ENCODE assay signal across 15 cellular contexts in the genomic region with DNA sequence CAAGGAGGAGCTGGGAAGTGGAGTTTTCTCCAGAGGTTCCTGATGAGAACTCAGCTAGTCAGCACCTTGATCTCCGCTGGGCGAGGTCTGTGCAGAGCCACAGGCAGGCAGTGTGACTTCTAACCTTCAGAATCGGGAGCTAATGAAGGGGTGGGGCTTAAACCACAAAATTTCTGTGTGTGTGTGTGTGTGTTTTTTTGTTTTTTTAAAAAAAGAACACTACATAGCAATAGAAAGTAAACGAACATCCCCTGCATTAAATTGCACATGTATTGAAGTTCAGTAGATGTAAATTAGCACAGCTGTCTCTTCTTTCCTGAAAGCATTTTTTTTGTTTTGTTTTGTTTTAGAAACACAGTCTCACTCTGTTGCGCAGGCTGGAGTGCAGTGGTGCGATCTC. TPM values are rescaled to one million over a fixed set of nuclear protein-coding genes. Genes with fewer than 3 reads are reported as not detected.
DNase-seq lines count a peak whose midpoint lies in the region; ATAC-seq, FAIRE-seq and TF ChIP-seq lines count a peak whose summit lies in the region.
"Had no signal": no experiment of that assay in that cellular context is flagged by ENCODE, and none has a peak within 500 bp of the region (broad histone marks: within the 10 kb centered on the region; RNA-seq: fewer than 3 reads in every experiment).

No MANE protein-coding gene starts in this region.

- H2AK5ac ChIP-seq in H9 (ENCODE audit: insufficient read length, low read length), result no peak overlapping the region

- no peak overlapping the region for H3K4me3 Mint-ChIP-seq in CD8-positive, alpha-beta T cell
- no peak overlapping the region for H3K4me3 Mint-ChIP-seq in activated naive CD4-positive, alpha-beta T cell treated with anti-CD3 and anti-CD28 coated beads, Interleukin-2, amount 50 U/mL, for 24 hours
- H3K4me3 Mint-ChIP-seq in H9 (no peak overlapping the region), immature natural killer cell (no peak overlapping the region)
- H3K4me3 Mint-ChIP-seq: CD14-positive monocyte had no signal

- H2BK5ac ChIP-seq in H9 (ENCODE audit: insufficient read length, low read length), result no peak overlapping the region

- no peak overlapping the region for H3T11ph ChIP-seq in H9 (ENCODE audit: low read length)

- no peak for TF ChIP-seq CTCF in CD8-positive, alpha-beta T cell (IDR thresholded peaks at IDR 0.05)
- no peak for TF ChIP-seq CTCF in H9 (conservative IDR thresholded peaks at IDR 0.05)

- no peaks in the 10 kb centered on the region for H3K36me3 ChIP-seq in CD8-positive, alpha-beta T cell (ENCODE audit: insufficient read depth, low read length)
- H3K36me3 ChIP-seq: neutrophil had no signal

- no peak overlapping the region for H3K27ac Mint-ChIP-seq in CD8-positive, alpha-beta T cell
- H3K27ac Mint-ChIP-seq in activated naive CD4-positive, alpha-beta T cell treated with anti-CD3 and anti-CD28 coated beads, Interleukin-2, amount 50 U/mL, for 24 hours, result peak overlapping the region; percentile 8
- no peak overlapping the region for H3K27ac Mint-ChIP-seq in H9
- H3K27ac Mint-ChIP-seq in immature natural killer cell, result no peak overlapping the region

- no peak overlapping the region for H3K18ac ChIP-seq in H9 (ENCODE audit: insufficient read length, low read depth, low read length)

- H4K91ac ChIP-seq in H9 (ENCODE audit: insufficient read length, low read depth, low read length), result no peak overlapping the region

- H3K9me3 ChIP-seq in CD8-positive, alpha-beta T cell (ENCODE audit: low read length), result no peaks in the 10 kb centered on the region
- H3K9me3 ChIP-seq in H9 (ENCODE audit: control insufficient read depth, low read depth, low read length), result no peaks in the 10 kb centered on the region
- H3K9me3 ChIP-seq: neutrophil had no signal

- peak; percentile 41 for FAIRE-seq in GM18507 (lab: Jason Lieb, UNC)
- FAIRE-seq: TTC549 had no signal

- ATAC-seq in CD8-positive, alpha-beta T cell, result peak; percentile 35
- ATAC-seq in HG03103 (IDR thresholded peaks at IDR 0.05; ENCODE audit: low read depth, unreplicated experiment) (peak; percentile 30), Right ventricle myocardium superior (ENCODE audit: poor library complexity) (no peak)

- H3K79me1 ChIP-seq in H9 (ENCODE audit: insufficient read depth, low read depth, low read length, poor library complexity, severe bottlenecking), result no peaks in the 10 kb centered on the region

- peaks cover 7% of the 10 kb centered on the region for H3K4me1 ChIP-seq in CD8-positive, alpha-beta T cell (ENCODE audit: insufficient read depth, low read length)
- no peaks in the 10 kb centered on the region for H3K4me1 ChIP-seq in H9 (ENCODE audit: insufficient read depth, low read length)

- no peak overlapping the region for H4K5ac ChIP-seq in H9 (ENCODE audit: insufficient read length, low read depth, low read length)

- no peak overlapping the region for H3K4me3 ChIP-seq in CD8-positive, alpha-beta T cell (ENCODE audit: low read depth, low read length)
- H3K4me3 ChIP-seq: lung had no signal

- H3K14ac ChIP-seq in H9 (ENCODE audit: insufficient read depth, low read length), result no peak overlapping the region

- H4K20me1 ChIP-seq in H9 (ENCODE audit: control insufficient read depth, insufficient read depth, insufficient read length), result no peaks in the 10 kb centered on the region

- H3K23ac ChIP-seq in H9 (ENCODE audit: insufficient read length, low read depth, low read length), result no peak overlapping the region

- no peaks in the 10 kb centered on the region for H3K9me3 Mint-ChIP-seq in CD8-positive, alpha-beta T cell
- no peaks in the 10 kb centered on the region for H3K9me3 Mint-ChIP-seq in activated naive CD4-positive, alpha-beta T cell treated with anti-CD3 and anti-CD28 coated beads, Interleukin-2, amount 50 U/mL, for 24 hours
- no peaks in the 10 kb centered on the region for H3K9me3 Mint-ChIP-seq in H9
- no peaks in the 10 kb centered on the region for H3K9me3 Mint-ChIP-seq in immature natural killer cell

- H3K4me1 Mint-ChIP-seq in CD8-positive, alpha-beta T cell (ENCODE audit: low read depth), result peaks cover 17% of the 10 kb centered on the region
- H3K4me1 Mint-ChIP-seq in activated naive CD4-positive, alpha-beta T cell treated with anti-CD3 and anti-CD28 coated beads, Interleukin-2, amount 50 U/mL, for 24 hours, result peaks cover 34% of the 10 kb centered on the region
- H3K4me1 Mint-ChIP-seq in H9 (peaks cover 10 to 21% of the 10 kb centered on the region in 2 experiments), immature natural killer cell (peaks cover 4 to 6% of the 10 kb centered on the region in 2 donors)

- peaks cover 8% of the 10 kb centered on the region for H3K27me3 Mint-ChIP-seq in CD8-positive, alpha-beta T cell (ENCODE audit: low read depth)
- H3K27me3 Mint-ChIP-seq in activated naive CD4-positive, alpha-beta T cell treated with anti-CD3 and anti-CD28 coated beads, Interleukin-2, amount 50 U/mL, for 24 hours, result no peaks in the 10 kb centered on the region
- peaks cover 28% of the 10 kb centered on the region for H3K27me3 Mint-ChIP-seq in H9 (ENCODE audit: low read depth)
- peaks cover 5 to 10% (median 7%) of the 10 kb centered on the region in 3 donors for H3K27me3 Mint-ChIP-seq in immature natural killer cell (ENCODE audit: low read depth in 3 of 3)

- no peak overlapping the region for H3K4ac ChIP-seq in H9 (ENCODE audit: low read depth, low read length)

- H2AFZ ChIP-seq in H9 (ENCODE audit: low read length), result no peak overlapping the region

- no peak overlapping the region for H2BK20ac ChIP-seq in H9 (ENCODE audit: low read depth, low read length, poor library complexity, severe bottlenecking)

- H3K27ac ChIP-seq in CD8-positive, alpha-beta T cell (ENCODE audit: low read depth, low read length), result no peak overlapping the region
- H3K27ac ChIP-seq in H9 (ENCODE audit: insufficient read length, low read depth, low read length), result no peak overlapping the region
- H3K27ac ChIP-seq: neutrophil had no signal

- no peaks in the 10 kb centered on the region for H3K23me2 ChIP-seq in H9 (ENCODE audit: insufficient read length, low read depth, low read length, poor library complexity, severe bottlenecking)

- no peak overlapping the region for H2BK12ac ChIP-seq in H9 (ENCODE audit: insufficient read length, low read depth, low read length)

- H3K79me2 ChIP-seq in H9 (ENCODE audit: insufficient read depth, low read length), result no peaks in the 10 kb centered on the region

- POLR2A ChIA-PET in CD8-positive, alpha-beta T cell (lab: Charles Lee), result no interaction called here

- no peak overlapping the region for H2BK15ac ChIP-seq in H9 (ENCODE audit: low read depth, low read length)

- H3K56ac ChIP-seq in H9 (ENCODE audit: insufficient read length, low read depth, low read length), result no peak overlapping the region

- no peak overlapping the region for H3K4me2 ChIP-seq in H9 (ENCODE audit: insufficient read depth, insufficient read length, low read length)

- DNase-seq in CD8-positive, alpha-beta T cell, result no peak
- DNase-seq in GM18507 (ENCODE audit: extremely low spot score, insufficient read length, low read depth) (no peak), midbrain (lab: John Stamatoyannopoulos, UW) (no peak), H9 (no peak), immature natural killer cell (no peak), Right ventricle myocardium superior (no peak)
- DNase-seq: NCI-H187, NCI-H748 treated with DMSO at 0.1 percent for 48 hours, SIG-M5 had no signal

- H2BK120ac ChIP-seq in H9 (ENCODE audit: low read depth, low read length, poor library complexity, severe bottlenecking), result no peak overlapping the region

- no CpG with 5 or more reads among the region's 6 CpGs for WGBS in H9 (ENCODE audit: extremely low coverage, insufficient read length, low lambda C conversion rate)

- CTCF ChIA-PET in CD8-positive, alpha-beta T cell (lab: Charles Lee), result interaction anchor here (2.1 to 2.5 kb wide), 2 partner anchors 48 to 267 kb away, joined by 8 to 19 read pairs; no protein-coding TSS in a partner anchor

- no peaks in the 10 kb centered on the region for H3K27me3 ChIP-seq in CD8-positive, alpha-beta T cell (ENCODE audit: insufficient read depth, low read length)
- H3K27me3 ChIP-seq in H9 (ENCODE audit: insufficient read depth, low read length), result no peaks in the 10 kb centered on the region
- H3K27me3 ChIP-seq: neutrophil had no signal

- H3K9ac ChIP-seq in H9 (ENCODE audit: extremely low read depth, insufficient read length, low read length), result no peak overlapping the region

- H3K36me3 Mint-ChIP-seq in CD8-positive, alpha-beta T cell, result no peaks in the 10 kb centered on the region
- H3K36me3 Mint-ChIP-seq in activated naive CD4-positive, alpha-beta T cell treated with anti-CD3 and anti-CD28 coated beads, Interleukin-2, amount 50 U/mL, for 24 hours, result no peaks in the 10 kb centered on the region
- H3K36me3 Mint-ChIP-seq in H9 (ENCODE audit: insufficient read depth in 1 of 3, low read depth in 3 of 3) (no peaks in the 10 kb centered on the region), immature natural killer cell (no peaks in the 10 kb centered on the region)
- H3K36me3 Mint-ChIP-seq: CD14-positive monocyte had no signal

- intact Hi-C loops in CD8-positive, alpha-beta T cell (cut with DNase I, micrococcal nuclease), result no loop called here
- intact Hi-C loops in Right ventricle myocardium superior (cut with DNase I), result no loop called here

- no peak overlapping the region for H4K8ac ChIP-seq in H9 (replicated peaks; ENCODE audit: insufficient read length, low read depth, low read length)

RNA-seq across cellular contexts. Expression of a gene that starts 46.2 kb away (rescaled TPM):
- 100 to 1,000 TPM; 151 to 160 TPM for total RNA-seq in CD8-positive, alpha-beta T cell
- total RNA-seq in H9 (2021) (123 and 124 TPM in 2 replicates), Right ventricle myocardium superior (64.3 TPM)
- polyA plus RNA-seq in immature natural killer cell, result 10 to 100 TPM; 30.9 to 91.5 (median 55.5) TPM
